8 cellular contexts compared by ENCODE assay signal in the genomic region with DNA sequence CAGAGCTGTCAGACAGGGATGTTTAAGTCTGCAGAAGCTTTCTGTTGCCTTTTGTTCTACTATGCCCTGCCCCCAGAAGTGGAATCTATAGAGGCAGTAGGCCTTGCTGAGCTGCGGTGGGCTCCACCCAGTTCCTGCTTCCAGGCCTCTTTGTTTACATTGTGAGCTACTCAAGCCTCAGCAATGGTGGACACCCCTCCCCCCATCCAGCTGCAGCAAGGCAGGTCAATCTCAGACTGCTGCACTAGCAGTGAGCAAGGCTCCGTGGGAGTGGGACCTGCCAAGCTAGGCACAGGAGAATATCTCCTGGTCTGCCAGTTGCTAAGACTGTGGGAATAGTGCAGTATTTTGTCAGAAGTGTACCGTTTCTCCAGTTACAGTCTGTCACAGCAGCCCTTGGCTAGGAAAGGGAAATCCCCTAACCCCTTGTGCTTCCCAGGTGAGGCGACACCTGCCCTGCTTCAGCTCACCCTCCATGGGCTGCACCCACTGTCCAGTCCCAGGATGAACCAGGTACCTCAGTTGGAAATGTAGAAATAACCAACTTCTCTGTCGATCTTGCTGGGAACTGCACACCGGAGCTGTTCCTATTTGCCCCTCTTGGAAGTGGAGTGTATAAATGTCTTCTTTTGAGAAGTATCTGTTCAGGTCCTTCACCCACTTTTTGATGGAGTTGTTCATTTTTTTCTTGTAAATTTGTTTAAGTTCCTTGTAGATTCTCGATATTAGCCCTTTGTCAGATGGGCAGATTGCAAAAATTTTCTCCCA.
A peak's percentile ranks its signal among the peaks of the same experiment; 100 is the strongest.
DNase-seq lines count a peak whose midpoint lies in the region; ATAC-seq and TF ChIP-seq lines count a peak whose summit lies in the region.

No MANE protein-coding gene starts in this region.

- H3K79me2 ChIP-seq in GM23338 (replicated peaks; ENCODE audit: insufficient read depth) = no peaks in the 10 kb centered on the region
- H3K79me2 ChIP-seq in mesendoderm (ENCODE audit: control insufficient read depth, insufficient read depth, low read length) = no peaks in the 10 kb centered on the region

- H4K20me1 ChIP-seq in GM23338 (replicated peaks; ENCODE audit: insufficient read depth) = no peaks in the 10 kb centered on the region

- no peak overlapping the region for H3K27ac Mint-ChIP-seq in GM23338
- peak overlapping the region; percentile 8 for H3K27ac Mint-ChIP-seq in activated naive CD8-positive, alpha-beta T cell treated with anti-CD3 and anti-CD28 coated beads for 36 hours

- H3K18ac ChIP-seq in mesendoderm (ENCODE audit: low read length) = no peak overlapping the region

- 0 out of 2 replicates have a peak, but pooled peaks cover 8% of the 10 kb centered on the region for H3K36me3 ChIP-seq in GM23338 (ENCODE audit: insufficient read depth)
- no peaks in the 10 kb centered on the region for H3K36me3 ChIP-seq in mesendoderm (ENCODE audit: control insufficient read depth, insufficient read depth, low read length)
- no peaks in the 10 kb centered on the region for H3K36me3 ChIP-seq in ovary

- H3K23ac ChIP-seq in mesendoderm (ENCODE audit: low read length) = no peak overlapping the region

- H3K4me1 Mint-ChIP-seq in GM23338 = peaks cover 16% of the 10 kb centered on the region; the same call in 2 of the 3 replicates
- peaks cover 25% of the 10 kb centered on the region for H3K4me1 Mint-ChIP-seq in activated naive CD8-positive, alpha-beta T cell treated with anti-CD3 and anti-CD28 coated beads for 36 hours

- H4K5ac ChIP-seq in mesendoderm (ENCODE audit: low read length) = no peak overlapping the region

- peaks cover 50% of the 10 kb centered on the region for H3K36me3 Mint-ChIP-seq in GM23338 (ENCODE audit: low read depth)
- peaks cover 45% of the 10 kb centered on the region for H3K36me3 Mint-ChIP-seq in activated naive CD8-positive, alpha-beta T cell treated with anti-CD3 and anti-CD28 coated beads for 36 hours

- peak overlapping the region; percentile 64 for H3K56ac ChIP-seq in mesendoderm (ENCODE audit: low read length)

- no peak overlapping the region for H3K4ac ChIP-seq in mesendoderm (ENCODE audit: low read depth, low read length)

- no peaks in the 10 kb centered on the region for H3K79me1 ChIP-seq in mesendoderm (ENCODE audit: low read length)

- no peak for TF ChIP-seq POLR2A in ovary (IDR thresholded peaks at IDR 0.05)

- H3K9me3 ChIP-seq in ovary = no peaks in the 10 kb centered on the region

- peaks cover 14% of the 10 kb centered on the region for H3K9me2 ChIP-seq in GM23338 (ENCODE audit: insufficient read depth)

- H2AK5ac ChIP-seq in mesendoderm (ENCODE audit: low read length) = no peak overlapping the region

- peak overlapping the region; percentile 60 for H3K4me2 ChIP-seq in GM23338
- no peak overlapping the region for H3K4me2 ChIP-seq in mesendoderm (ENCODE audit: low read length)

- peaks cover 1% of the 10 kb centered on the region for H3K27me3 Mint-ChIP-seq in GM23338 (ENCODE audit: insufficient read depth, low read depth, poor library complexity)
- no peaks in the 10 kb centered on the region for H3K27me3 Mint-ChIP-seq in activated naive CD8-positive, alpha-beta T cell treated with anti-CD3 and anti-CD28 coated beads for 36 hours

- H3K4me1 ChIP-seq in GM23338 (ENCODE audit: insufficient read depth) (peaks cover 14% of the 10 kb centered on the region), mesendoderm (ENCODE audit: control insufficient read depth, low read depth, low read length) (peaks cover 2% of the 10 kb centered on the region), ovary (ENCODE audit: insufficient read depth) (no peaks in the 10 kb centered on the region)

- peaks cover 51% of the 10 kb centered on the region for H3K9me3 Mint-ChIP-seq in GM23338
- H3K9me3 Mint-ChIP-seq in activated naive CD8-positive, alpha-beta T cell treated with anti-CD3 and anti-CD28 coated beads for 36 hours = peaks cover 43% of the 10 kb centered on the region

- no peak overlapping the region for H3K9ac ChIP-seq in mesendoderm (ENCODE audit: low read length)

- H3K27ac ChIP-seq in GM23338 (ENCODE audit: low read depth) = 0 out of 2 replicates have a peak overlapping the region, but pooled peaks have one; percentile 32
- H3K27ac ChIP-seq in mesendoderm (ENCODE audit: low read depth, low read length) = no peak overlapping the region
- H3K27ac ChIP-seq in ovary = no peak overlapping the region

- TF ChIP-seq CTCF in GM23338 (conservative IDR thresholded peaks at IDR 0.05; ENCODE audit: low read depth in 2 of 2) = no peak
- no peak for TF ChIP-seq CTCF in ovary (IDR thresholded peaks at IDR 0.05)

- no peak overlapping the region for H2AFZ ChIP-seq in GM23338

- DNase-seq in GM23338 (ENCODE audit: low spot score) (peak; percentile 68), NCI-H460 (ENCODE audit: extremely low read depth, low read depth) (peak; percentile 41), mesendoderm (peak; percentile 88), medulla oblongata (ENCODE audit: extremely low spot score) (no peak), NOMO-1 (lab: John Stamatoyannopoulos, UW; ENCODE audit: unreplicated experiment in 2 of 2) (no peak), ovary (no peak), cortex of kidney (lab: John Stamatoyannopoulos, UW) (no peak)
- DNase-seq in activated naive CD8-positive, alpha-beta T cell treated with anti-CD3 and anti-CD28 coated beads for 36 hours = peak; percentile 3

- H4K8ac ChIP-seq in mesendoderm (ENCODE audit: low read depth, low read length) = no peak overlapping the region

- H3K4me3 ChIP-seq in GM23338 = peak overlapping the region; percentile 36; the same call in 1 of the 2 replicates
- no peak overlapping the region for H3K4me3 ChIP-seq in mesendoderm (ENCODE audit: low read length)
- no peak overlapping the region for H3K4me3 ChIP-seq in ovary

- no peak overlapping the region for H3K4me3 Mint-ChIP-seq in GM23338
- no peak overlapping the region for H3K4me3 Mint-ChIP-seq in activated naive CD8-positive, alpha-beta T cell treated with anti-CD3 and anti-CD28 coated beads for 36 hours

- H3K27me3 ChIP-seq in GM23338 (ENCODE audit: insufficient read depth) = no peaks in the 10 kb centered on the region
- H3K27me3 ChIP-seq in mesendoderm (ENCODE audit: insufficient read depth, low read length, poor library complexity) = no peaks in the 10 kb centered on the region
- H3K27me3 ChIP-seq in ovary = no peaks in the 10 kb centered on the region

- WGBS in mesendoderm (ENCODE audit: extremely low coverage, insufficient coverage, low lambda C conversion rate) = no CpG with 5 or more reads among the region's 7 CpGs
- WGBS in ovary, 3 donors = 76 to 80% (median 78%) methylated on average over 7 of the region's 7 CpGs

- no peak overlapping the region for H2BK15ac ChIP-seq in mesendoderm (replicated peaks; ENCODE audit: low read depth)

- no peak overlapping the region for H2BK5ac ChIP-seq in mesendoderm (ENCODE audit: low read length)

- no peaks in the 10 kb centered on the region for H3F3A ChIP-seq in GM23338 (replicated peaks; ENCODE audit: low read depth)

- intact Hi-C loops in ovary (cut with DNase I) = loop anchor here in 1 of 4 donors (5.0 kb wide), 1 partner anchor 1011 kb away; no protein-coding TSS in a partner anchor

- no peak overlapping the region for H2BK120ac ChIP-seq in mesendoderm (ENCODE audit: low read depth, low read length)

- ATAC-seq in GM23338 = peak; percentile 72

- no peak for TF ChIP-seq EP300 in ovary (IDR thresholded peaks at IDR 0.05)

TF ChIP-seq in GM23338, 12 proteins besides CTCF, POLR2A, EP300 and RAD21 (continues in another document):
- TF ChIP-seq, protein P1, sequence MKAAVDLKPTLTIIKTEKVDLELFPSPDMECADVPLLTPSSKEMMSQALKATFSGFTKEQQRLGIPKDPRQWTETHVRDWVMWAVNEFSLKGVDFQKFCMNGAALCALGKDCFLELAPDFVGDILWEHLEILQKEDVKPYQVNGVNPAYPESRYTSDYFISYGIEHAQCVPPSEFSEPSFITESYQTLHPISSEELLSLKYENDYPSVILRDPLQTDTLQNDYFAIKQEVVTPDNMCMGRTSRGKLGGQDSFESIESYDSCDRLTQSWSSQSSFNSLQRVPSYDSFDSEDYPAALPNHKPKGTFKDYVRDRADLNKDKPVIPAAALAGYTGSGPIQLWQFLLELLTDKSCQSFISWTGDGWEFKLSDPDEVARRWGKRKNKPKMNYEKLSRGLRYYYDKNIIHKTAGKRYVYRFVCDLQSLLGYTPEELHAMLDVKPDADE (IDR thresholded peaks at IDR 0.05) = no peak
- TF ChIP-seq ZNF331 (CRISPR knock-in tag; IDR thresholded peaks at IDR 0.05; ENCODE audit: low read depth) (no peak), POLR2AphosphoS5 (IDR thresholded peaks at IDR 0.05; ENCODE audit: low read depth) (no peak), EZH2 (IDR thresholded peaks at IDR 0.05; ENCODE audit: low read depth, unreplicated experiment) (no peak), NANOG (IDR thresholded peaks at IDR 0.05; ENCODE audit: borderline replicate concordance) (no peak), CREB1 (CRISPR knock-in tag; IDR thresholded peaks at IDR 0.05; ENCODE audit: low read depth) (no peak), ZNF114 (CRISPR knock-in tag; IDR thresholded peaks at IDR 0.05) (no peak)

Comparison
In these comparisons a context has a peak if more than half of its experiments do, and no peak if none do; other contexts are left out.
1. DNase-seq: peak in GM23338 (single experiment), NCI-H460 (single experiment), activated naive CD8-positive, alpha-beta T cell treated with anti-CD3 and anti-CD28 coated beads for 36 hours (single experiment) and mesendoderm (single experiment); none in medulla oblongata (single experiment), NOMO-1 (0 of 2), ovary (0 of 5) and cortex of kidney (single experiment).